Comparison of ENCODE assay signal across 13 cellular contexts in the genomic region with DNA sequence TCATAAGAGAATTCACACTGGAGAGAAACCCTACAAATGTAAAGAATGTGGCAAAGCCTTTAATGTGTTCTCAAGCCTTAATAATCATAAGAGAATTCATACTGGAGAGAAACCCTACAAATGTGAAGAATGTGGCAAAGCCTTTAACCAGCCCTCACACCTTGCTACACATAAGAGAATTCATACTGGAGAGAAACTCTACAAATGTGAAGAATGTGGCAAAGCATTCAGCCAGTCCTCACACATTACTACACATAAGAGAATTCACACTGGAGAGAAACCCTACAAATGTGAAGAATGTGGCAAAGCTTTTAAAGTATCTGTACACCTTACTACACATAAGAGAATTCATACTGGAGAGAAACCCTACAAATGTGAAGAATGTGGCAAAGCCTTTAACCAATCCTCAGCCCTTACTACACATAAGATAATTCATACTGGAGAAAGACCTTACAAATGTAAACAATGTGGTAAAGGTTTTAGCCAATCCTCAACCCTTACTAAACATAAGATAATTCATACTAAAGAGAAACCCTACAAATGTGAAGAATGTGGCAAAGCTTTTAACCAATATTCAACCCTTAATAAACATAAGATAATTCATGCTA. TPM values are rescaled to one million over a fixed set of nuclear protein-coding genes. Genes with fewer than 3 reads are reported as not detected.
"Had no signal": no experiment of that assay in that cellular context is flagged by ENCODE, and none has a peak within 500 bp of the region (broad histone marks: within the 10 kb centered on the region; RNA-seq: fewer than 3 reads in every experiment).

No MANE protein-coding gene starts in this region.

RNA-seq across cellular contexts. Expression of a gene that starts 25.7 kb away (rescaled TPM):
- total RNA-seq: activated B cell treated with CpG ODN at 0.5 μM for 24 hours; activated CD4-positive, alpha-beta memory T cell treated with anti-CD3 and anti-CD28 coated beads, Interleukin-2, amount 10 ng/mL, durations not matched to agents 7 days and 5 days; activated CD4-positive, alpha-beta T cell treated with anti-CD3 and anti-CD28 coated beads for 36 hours; activated CD4-positive, alpha-beta T cell treated with anti-CD3 and anti-CD28 coated beads, Interleukin-2, amount 10 ng/mL, durations not matched to agents 24 days and 14 days; activated CD4-positive, alpha-beta T cell treated with anti-CD3 and anti-CD28 coated beads, Interleukin-2, amount 10 ng/mL, durations not matched to agents 7 days and 5 days; activated CD8-positive, alpha-beta memory T cell treated with anti-CD3 and anti-CD28 coated beads for 36 hours; activated CD8-positive, alpha-beta memory T cell treated with anti-CD3 and anti-CD28 coated beads, Interleukin-2, amount 10 ng/mL, durations not matched to agents 7 days and 5 days; activated CD8-positive, alpha-beta T cell treated with anti-CD3 and anti-CD28 coated beads for 36 hours; activated CD8-positive, alpha-beta T cell treated with anti-CD3 and anti-CD28 coated beads, Interleukin-2, amount 10 ng/mL, durations not matched to agents 7 days and 5 days; T-helper 1 cell treated with Interleukin-12 subunit alpha and Interleukin-12 subunit beta and Interleukin-4 antibody, amounts not matched to agents 30 ng/mL and 1 ng/mL, for 36 hours; T-helper 17 cell; T-helper 2 cell treated with Interferon-gamma antibody and Interleukin-4, amounts not matched to agents 100 ng/mL and 5 ng/mL, for 36 hours; WTC11 had no signal
